ENCODE assay signal across 8 cellular contexts in genomic region chr19:47111081-47111589, GRCh38. TPM values are rescaled to one million over a fixed set of nuclear protein-coding genes. Genes with fewer than 3 reads are reported as not detected.
A peak's percentile ranks its signal among the peaks of the same experiment; 100 is the strongest.
DNase-seq lines count a peak whose midpoint lies in the region; ATAC-seq and TF ChIP-seq lines count a peak whose summit lies in the region.

No MANE protein-coding gene starts in this region.

- H3K4me3 ChIP-seq in SK-N-SH (ENCODE audit: low read depth in 2 of 2, low read length in 1 of 2) (peak overlapping the region; percentile 78 to 92), mononuclear cell (ENCODE audit: low read length) (peak overlapping the region; percentile 98), suprapubic skin (peak overlapping the region; percentile 97)

- no peaks in the 10 kb centered on the region for H4K20me1 ChIP-seq in SK-N-SH (ENCODE audit: insufficient read depth)

- no peaks in the 10 kb centered on the region for H3K27me3 Mint-ChIP-seq in activated B cell treated with CpG ODN at 0.5 μM for 24 hours
- no peaks in the 10 kb centered on the region for H3K27me3 Mint-ChIP-seq in dendritic cell treated with granulocyte-macrophage colony-stimulating factor and Interleukin-4, amounts not matched to agents 40 ng/mL and 50 ng/mL, for 4 days

- WGBS in SK-N-SH (ENCODE audit: low lambda C conversion rate), result 1% methylated on average over 26 of the region's 30 CpGs
- under 1% methylated on average over 27 of the region's 30 CpGs for WGBS in suprapubic skin

- TF ChIP-seq RAD21 in SK-N-SH (IDR thresholded peaks at IDR 0.05; ENCODE audit: low read length), result no peak

- H3K9ac ChIP-seq in SK-N-SH, result peak overlapping the region; percentile 100

- H3K4me2 ChIP-seq in SK-N-SH, result peak overlapping the region; percentile 99

- H3K36me3 ChIP-seq in SK-N-SH (replicated peaks in 1 of 2; ENCODE audit: control insufficient read depth in 1 of 2, insufficient read depth in 2 of 2, low read length in 1 of 2) (peaks cover 13 to 15% of the 10 kb centered on the region in 2 experiments), suprapubic skin (no peaks in the 10 kb centered on the region)

- H3K4me1 Mint-ChIP-seq in activated B cell treated with CpG ODN at 0.5 μM for 24 hours, result peaks cover 56% of the 10 kb centered on the region
- H3K4me1 Mint-ChIP-seq in dendritic cell treated with granulocyte-macrophage colony-stimulating factor and Interleukin-4, amounts not matched to agents 40 ng/mL and 50 ng/mL, for 4 days (ENCODE audit: low read depth), result peaks cover 56% of the 10 kb centered on the region

- no peak for TF ChIP-seq POLR2A in suprapubic skin (IDR thresholded peaks at IDR 0.05)

- H3K9me2 ChIP-seq in SK-N-SH, result no peaks in the 10 kb centered on the region

- peaks cover 40% of the 10 kb centered on the region for H3F3A ChIP-seq in SK-N-SH (replicated peaks; ENCODE audit: insufficient read depth)

- H3K27ac ChIP-seq in SK-N-SH (ENCODE audit: low read depth in 2 of 2, low read length in 1 of 2) (peak overlapping the region; percentile 99 to 100), suprapubic skin (peak overlapping the region; percentile 99)

- TF ChIP-seq CTCF in SK-N-SH (IDR thresholded peaks at IDR 0.05) (no peak), activated B cell treated with CpG ODN at 0.5 μM for 24 hours (IDR thresholded peaks at IDR 0.05) (no peak), suprapubic skin (IDR thresholded peaks at IDR 0.05) (no peak)

- no peaks in the 10 kb centered on the region for H3K9me3 ChIP-seq in SK-N-SH
- H3K9me3 ChIP-seq in mononuclear cell (ENCODE audit: low read depth, low read length), result no peaks in the 10 kb centered on the region
- no peaks in the 10 kb centered on the region for H3K9me3 ChIP-seq in suprapubic skin

- intact Hi-C loops in activated B cell treated with CpG ODN at 0.5 μM for 24 hours (cut with micrococcal nuclease), result loop anchor here (5.0 kb wide), 3 partner anchors 34 to 494 kb away; partner anchors contain the start of gene SLC1A5
- intact Hi-C loops in dendritic cell treated with granulocyte-macrophage colony-stimulating factor and Interleukin-4, amounts not matched to agents 40 ng/mL and 50 ng/mL, for 4 days (cut with micrococcal nuclease), result loop anchor here (5.0 kb wide), 1 partner anchor 254 kb away; no protein-coding TSS in a partner anchor

- peak overlapping the region; percentile 100 for H3K4me3 Mint-ChIP-seq in activated B cell treated with CpG ODN at 0.5 μM for 24 hours
- H3K4me3 Mint-ChIP-seq in dendritic cell treated with granulocyte-macrophage colony-stimulating factor and Interleukin-4, amounts not matched to agents 40 ng/mL and 50 ng/mL, for 4 days, result peak overlapping the region; percentile 99

- H2AFZ ChIP-seq in SK-N-SH (ENCODE audit: low read depth), result no peak overlapping the region

- H3K27ac Mint-ChIP-seq in activated B cell treated with CpG ODN at 0.5 μM for 24 hours, result peak overlapping the region; percentile 100
- peak overlapping the region; percentile 100 for H3K27ac Mint-ChIP-seq in dendritic cell treated with granulocyte-macrophage colony-stimulating factor and Interleukin-4, amounts not matched to agents 40 ng/mL and 50 ng/mL, for 4 days

- peaks cover 39% of the 10 kb centered on the region for H3K36me3 Mint-ChIP-seq in activated B cell treated with CpG ODN at 0.5 μM for 24 hours (ENCODE audit: low read depth)
- peaks cover 41% of the 10 kb centered on the region for H3K36me3 Mint-ChIP-seq in dendritic cell treated with granulocyte-macrophage colony-stimulating factor and Interleukin-4, amounts not matched to agents 40 ng/mL and 50 ng/mL, for 4 days (ENCODE audit: low read depth)

- POLR2A ChIA-PET in SK-N-SH (lab: Yijun Ruan, JAX) (no interaction called here), activated B cell treated with CpG ODN at 0.5 μM for 24 hours (lab: Charles Lee) (interaction anchor here (0.5 to 4.9 kb wide), 15 partner anchors 12 to 450 kb away, joined by 3 to 97 read pairs (median 5); partner anchors contain the start of genes AP2S1, CCDC9, DACT3 and INAFM1)

- H3K4me1 ChIP-seq in SK-N-SH (ENCODE audit: control insufficient read depth in 1 of 2, insufficient read depth in 2 of 2, low read depth in 1 of 2, low read length in 1 of 2) (peaks cover 39 to 44% of the 10 kb centered on the region in 2 experiments), mononuclear cell (ENCODE audit: insufficient read depth, low read length) (peaks cover 52% of the 10 kb centered on the region), suprapubic skin (peaks cover 50% of the 10 kb centered on the region)

- H3K79me2 ChIP-seq in SK-N-SH (ENCODE audit: insufficient read depth), result peaks cover 62% of the 10 kb centered on the region

- no peaks in the 10 kb centered on the region for H3K9me3 Mint-ChIP-seq in activated B cell treated with CpG ODN at 0.5 μM for 24 hours
- H3K9me3 Mint-ChIP-seq in dendritic cell treated with granulocyte-macrophage colony-stimulating factor and Interleukin-4, amounts not matched to agents 40 ng/mL and 50 ng/mL, for 4 days, result no peaks in the 10 kb centered on the region

- ATAC-seq in SK-N-SH treated with all-trans-retinoic acid at 6 μM for 48 hours, result no peak
- ATAC-seq in activated B cell treated with CpG ODN at 0.5 μM for 24 hours (ENCODE audit: low read depth), result no peak
- no peak for ATAC-seq in HG03342 (IDR thresholded peaks at IDR 0.05; ENCODE audit: unreplicated experiment)
- no peak for ATAC-seq in esophagus mucosa

- DNase-seq in SK-N-SH (peak; percentile 44), activated B cell treated with CpG ODN at 0.5 μM for 24 hours (peak; percentile 41), suprapubic skin (ENCODE audit: low spot score in 2 of 2) (no peak)

- TF ChIP-seq EP300 in SK-N-SH (IDR thresholded peaks at IDR 0.05; ENCODE audit: borderline replicate concordance in 1 of 2, low read depth in 1 of 2, low read length in 1 of 2) (no peak), suprapubic skin (IDR thresholded peaks at IDR 0.05) (no peak)

- H3K27me3 ChIP-seq in SK-N-SH (ENCODE audit: insufficient read depth) (no peaks in the 10 kb centered on the region), mononuclear cell (ENCODE audit: insufficient read depth, low read length) (no peaks in the 10 kb centered on the region), suprapubic skin (no peaks in the 10 kb centered on the region)

- CTCF ChIA-PET in SK-N-SH (lab: Yijun Ruan, JAX) (interaction anchor here (0.6 to 4.3 kb wide), 6 partner anchors 12 to 133 kb away, joined by 3 to 18 read pairs (median 3); no protein-coding TSS in a partner anchor), activated B cell treated with CpG ODN at 0.5 μM for 24 hours (lab: Charles Lee) (interaction anchor here (1.4 kb wide), 1 partner anchor 22 kb away, joined by 4 read pairs; no protein-coding TSS in a partner anchor)

TF ChIP-seq in SK-N-SH, 30 proteins besides CTCF, POLR2A, EP300 and RAD21 (continues in another document):
- no peak for TF ChIP-seq FOSL2 (IDR thresholded peaks at IDR 0.05; ENCODE audit: borderline replicate concordance, low read depth)
- no peak for TF ChIP-seq TAF1 (IDR thresholded peaks at IDR 0.05; ENCODE audit: borderline replicate concordance, low read depth, low read length)
- TF ChIP-seq TEAD4 (IDR thresholded peaks at IDR 0.05; ENCODE audit: borderline replicate concordance, insufficient read depth), result no peak
- no peak for TF ChIP-seq CHD2 (IDR thresholded peaks at IDR 0.05; ENCODE audit: low read length, partially characterized antibody)
- TF ChIP-seq MXI1 (IDR thresholded peaks at IDR 0.05; ENCODE audit: low read depth, low read length), result no peak
- TF ChIP-seq USF2 (IDR thresholded peaks at IDR 0.05; ENCODE audit: borderline replicate concordance, low read depth, low read length), result no peak
- TF ChIP-seq GABPA (IDR thresholded peaks at IDR 0.05; ENCODE audit: low read depth), result no peak
- no peak for TF ChIP-seq JUND (IDR thresholded peaks at IDR 0.05)

TF ChIP-seq in SK-N-SH treated with all-trans-retinoic acid at 6 μM for 48 hours, 23 proteins besides CTCF, POLR2A, EP300 and RAD21 (continues in another document):
- TF ChIP-seq OSR1 (CRISPR knock-in tag; IDR thresholded peaks at IDR 0.05) (no peak), ZC3H10 (CRISPR knock-in tag; IDR thresholded peaks at IDR 0.05) (no peak), POU6F1 (CRISPR knock-in tag; IDR thresholded peaks at IDR 0.05; ENCODE audit: borderline replicate concordance, low read depth) (no peak), CREB5 (CRISPR knock-in tag; IDR thresholded peaks at IDR 0.05; ENCODE audit: low read depth) (no peak)

RNA-seq across cellular contexts. Expression of gene ZC3H4, which starts 2.4 kb away (rescaled TPM):
- polyA plus RNA-seq in SK-N-SH (2012; rRNA removed), result 3.9 and 7.6 TPM in 2 replicates
- polyA plus RNA-seq in SK-N-SH (2012; cell fraction: cytosol; rRNA removed), result 4.6 and 5.7 TPM in 2 replicates
- polyA plus RNA-seq in SK-N-SH (2012; cell fraction: nucleus; rRNA removed), result 14.8 and 20.3 TPM in 2 replicates
- total RNA-seq in activated B cell treated with CpG ODN at 0.5 μM for 24 hours, result 83.8 and 89.1 TPM in 2 replicates
- 10.4 TPM for total RNA-seq in mononuclear cell
- total RNA-seq in suprapubic skin, result 10 to 100 TPM; 24.2 to 42.8 (median 31.7) TPM
- total RNA-seq in esophagus mucosa, result 28.1 TPM

RNA-seq across cellular contexts. Expression of gene SAE1, which starts 19.5 kb away (rescaled TPM):
- 123 and 126 TPM in 2 replicates for polyA plus RNA-seq in SK-N-SH (2012; rRNA removed)
- polyA plus RNA-seq in SK-N-SH (2012; cell fraction: cytosol; rRNA removed), result 137 and 140 TPM in 2 replicates
- polyA plus RNA-seq in SK-N-SH (2012; cell fraction: nucleus; rRNA removed), result 44.7 and 62.7 TPM in 2 replicates
- 64.5 and 67.4 TPM in 2 replicates for total RNA-seq in activated B cell treated with CpG ODN at 0.5 μM for 24 hours
- 29.5 TPM for total RNA-seq in mononuclear cell
- total RNA-seq in suprapubic skin, result 10 to 100 TPM; 22.4 to 51.9 (median 44.7) TPM
- 53.2 TPM for total RNA-seq in esophagus mucosa

Comparison
In these comparisons a context has a peak if more than half of its experiments do, and no peak if none do; other contexts are left out.
1. DNase-seq: peak in SK-N-SH (single experiment) and activated B cell treated with CpG ODN at 0.5 μM for 24 hours (single experiment); none in suprapubic skin (0 of 2).
2. Peak in every context shown above with its lines, with median percentiles within 50 percentile points of each other: H3K4me3 ChIP-seq.